1 cellular context compared by ENCODE assay signal in the genomic region with DNA sequence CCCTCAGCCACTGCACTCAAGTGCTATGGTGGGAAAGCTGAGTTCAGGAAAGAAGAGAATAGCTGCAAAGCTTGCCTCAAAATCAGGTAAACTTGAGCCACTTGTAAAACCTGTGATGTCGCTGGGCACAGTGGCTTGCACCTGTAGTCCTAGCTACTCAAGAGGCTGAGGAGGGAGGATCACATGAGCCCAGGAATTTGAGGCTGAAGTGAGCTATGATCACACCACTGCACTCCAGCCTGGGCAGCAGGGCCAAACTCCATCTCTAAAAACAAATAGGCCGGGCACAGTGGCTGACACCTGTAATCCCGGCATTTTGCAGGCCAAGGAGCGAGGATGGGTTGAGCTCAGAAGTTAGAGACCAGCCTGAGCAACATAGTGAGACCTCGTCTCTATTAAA.
TF ChIP-seq lines count a peak whose summit lies in the region.

No MANE protein-coding gene starts in this region.

TF ChIP-seq in HepG2, 621 proteins besides CTCF, POLR2A, EP300 and RAD21:
- TF ChIP-seq MXD4 (CRISPR knock-in tag; IDR thresholded peaks at IDR 0.05): no peak
- TF ChIP-seq ZNF720 (CRISPR knock-in tag; IDR thresholded peaks at IDR 0.05): no peak
- TF ChIP-seq SP2 (CRISPR knock-in tag; IDR thresholded peaks at IDR 0.05): no peak
- TF ChIP-seq, protein P1, sequence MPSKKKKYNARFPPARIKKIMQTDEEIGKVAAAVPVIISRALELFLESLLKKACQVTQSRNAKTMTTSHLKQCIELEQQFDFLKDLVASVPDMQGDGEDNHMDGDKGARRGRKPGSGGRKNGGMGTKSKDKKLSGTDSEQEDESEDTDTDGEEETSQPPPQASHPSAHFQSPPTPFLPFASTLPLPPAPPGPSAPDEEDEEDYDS (CRISPR knock-in tag; IDR thresholded peaks at IDR 0.05): no peak
- peak; percentile 52; the same call in 1 of the 2 replicates for TF ChIP-seq ZMYM3 (CRISPR knock-in tag; IDR thresholded peaks at IDR 0.05)
- 0 out of 2 replicates have a peak, but pooled peaks have one; percentile 24 for TF ChIP-seq ZFX (CRISPR knock-in tag; IDR thresholded peaks at IDR 0.05; ENCODE audit: low read depth)
- TF ChIP-seq, protein P2, sequence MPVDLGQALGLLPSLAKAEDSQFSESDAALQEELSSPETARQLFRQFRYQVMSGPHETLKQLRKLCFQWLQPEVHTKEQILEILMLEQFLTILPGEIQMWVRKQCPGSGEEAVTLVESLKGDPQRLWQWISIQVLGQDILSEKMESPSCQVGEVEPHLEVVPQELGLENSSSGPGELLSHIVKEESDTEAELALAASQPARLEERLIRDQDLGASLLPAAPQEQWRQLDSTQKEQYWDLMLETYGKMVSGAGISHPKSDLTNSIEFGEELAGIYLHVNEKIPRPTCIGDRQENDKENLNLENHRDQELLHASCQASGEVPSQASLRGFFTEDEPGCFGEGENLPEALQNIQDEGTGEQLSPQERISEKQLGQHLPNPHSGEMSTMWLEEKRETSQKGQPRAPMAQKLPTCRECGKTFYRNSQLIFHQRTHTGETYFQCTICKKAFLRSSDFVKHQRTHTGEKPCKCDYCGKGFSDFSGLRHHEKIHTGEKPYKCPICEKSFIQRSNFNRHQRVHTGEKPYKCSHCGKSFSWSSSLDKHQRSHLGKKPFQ (CRISPR knock-in tag; IDR thresholded peaks at IDR 0.05; ENCODE audit: insufficient replicate concordance): peak; percentile 25
- TF ChIP-seq, protein P3, sequence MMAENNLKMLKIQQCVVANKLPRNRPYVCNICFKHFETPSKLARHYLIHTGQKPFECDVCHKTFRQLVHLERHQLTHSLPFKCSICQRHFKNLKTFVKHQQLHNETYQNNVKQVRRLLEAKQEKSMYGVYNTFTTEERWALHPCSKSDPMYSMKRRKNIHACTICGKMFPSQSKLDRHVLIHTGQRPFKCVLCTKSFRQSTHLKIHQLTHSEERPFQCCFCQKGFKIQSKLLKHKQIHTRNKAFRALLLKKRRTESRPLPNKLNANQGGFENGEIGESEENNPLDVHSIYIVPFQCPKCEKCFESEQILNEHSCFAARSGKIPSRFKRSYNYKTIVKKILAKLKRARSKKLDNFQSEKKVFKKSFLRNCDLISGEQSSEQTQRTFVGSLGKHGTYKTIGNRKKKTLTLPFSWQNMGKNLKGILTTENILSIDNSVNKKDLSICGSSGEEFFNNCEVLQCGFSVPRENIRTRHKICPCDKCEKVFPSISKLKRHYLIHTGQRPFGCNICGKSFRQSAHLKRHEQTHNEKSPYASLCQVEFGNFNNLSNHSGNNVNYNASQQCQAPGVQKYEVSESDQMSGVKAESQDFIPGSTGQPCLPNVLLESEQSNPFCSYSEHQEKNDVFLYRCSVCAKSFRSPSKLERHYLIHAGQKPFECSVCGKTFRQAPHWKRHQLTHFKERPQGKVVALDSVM (CRISPR knock-in tag; IDR thresholded peaks at IDR 0.05): peak; percentile 97
- TF ChIP-seq ZNF768 (CRISPR knock-in tag; IDR thresholded peaks at IDR 0.05): no peak
- 0 out of 2 replicates have a peak, but pooled peaks have one; percentile 9 for TF ChIP-seq SALL1 (CRISPR knock-in tag; IDR thresholded peaks at IDR 0.05)
- TF ChIP-seq ZFP36L2 (CRISPR knock-in tag; IDR thresholded peaks at IDR 0.05): no peak
- no peak for TF ChIP-seq GTF2F1 (IDR thresholded peaks at IDR 0.05; ENCODE audit: low read length)
TF ChIP-seq in HepG2: peak in this region for 5.
